In the genomic region with DNA sequence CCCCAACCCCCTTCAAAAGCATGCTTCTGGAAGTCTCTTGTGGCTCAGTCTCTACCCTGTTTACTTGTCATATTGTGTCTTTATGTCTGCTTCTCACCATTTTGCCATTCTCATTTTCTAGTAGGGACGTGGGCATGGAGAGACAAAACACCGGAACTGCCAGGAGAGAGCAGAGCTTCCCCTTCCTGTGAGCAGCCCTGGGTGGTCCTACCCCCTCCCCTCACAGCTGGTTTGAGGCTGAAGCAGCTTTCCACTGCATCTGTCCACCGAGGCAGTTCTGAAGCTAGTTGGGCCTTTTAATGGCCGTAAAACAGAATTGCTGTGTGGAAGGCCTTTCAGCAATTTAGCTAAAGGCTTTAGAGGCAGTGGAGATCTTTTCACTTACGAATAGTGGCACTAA, we compare ENCODE assay signal across 14 cellular contexts.
DNase-seq lines count a peak whose midpoint lies in the region; ATAC-seq and TF ChIP-seq lines count a peak whose summit lies in the region.
"Had no signal": no experiment of that assay in that cellular context is flagged by ENCODE, and none has a peak within 500 bp of the region (broad histone marks: within the 10 kb centered on the region; RNA-seq: fewer than 3 reads in every experiment).

No MANE protein-coding gene starts in this region.

- TF ChIP-seq POLR2A in uterus (IDR thresholded peaks at IDR 0.05) = no peak

- WGBS in mesenchymal stem cell = 59% methylated on average over 5 of the region's 5 CpGs

- H3K4me3 ChIP-seq in mesenchymal stem cell (ENCODE audit: insufficient read depth in 1 of 2, low read depth in 1 of 2, low read length in 2 of 2) = no peak overlapping the region
- no peak overlapping the region for H3K4me3 ChIP-seq in uterus
- no peak overlapping the region for H3K4me3 ChIP-seq in right atrium auricular region
- H3K4me3 ChIP-seq: heart left ventricle, left lung had no signal

- H3K36me3 Mint-ChIP-seq in natural killer cell (no peaks in the 10 kb centered on the region), WTC11 (no peaks in the 10 kb centered on the region)
- H3K36me3 Mint-ChIP-seq in natural killer cell treated with Interleukin-12 subunit alpha and Interleukin-12 subunit beta and Interleukin-15 and Interleukin-18, amount 100 ng/mL, for 72 hours = no peaks in the 10 kb centered on the region
- H3K36me3 Mint-ChIP-seq: stimulated activated effector memory CD8-positive, alpha-beta T cell treated with anti-CD3 and anti-CD28 coated beads, Interleukin-12 subunit alpha, Interleukin-12 subunit beta, amount 100 ng/mL, for 72 hours had no signal

- H4K8ac ChIP-seq in mesenchymal stem cell (ENCODE audit: low read length) = peak overlapping the region; percentile 86

- no peak overlapping the region for H2BK120ac ChIP-seq in mesenchymal stem cell (ENCODE audit: low read depth, low read length)

- no peak overlapping the region for H3K23ac ChIP-seq in mesenchymal stem cell (ENCODE audit: low read length in 2 of 2)

- H3K4ac ChIP-seq in mesenchymal stem cell (ENCODE audit: low read depth in 1 of 2, low read length in 2 of 2) = peak overlapping the region; percentile 22 to 86

- H3K27me3 Mint-ChIP-seq in natural killer cell (ENCODE audit: low read depth in 2 of 2) (no peaks in the 10 kb centered on the region), WTC11 (ENCODE audit: low read depth) (no peaks in the 10 kb centered on the region)
- H3K27me3 Mint-ChIP-seq in natural killer cell treated with Interleukin-12 subunit alpha and Interleukin-12 subunit beta and Interleukin-15 and Interleukin-18, amount 100 ng/mL, for 72 hours = no peaks in the 10 kb centered on the region

- H2AK5ac ChIP-seq in mesenchymal stem cell (ENCODE audit: low read length, severe bottlenecking) = peak overlapping the region; percentile 22

- H3K27me3 ChIP-seq in mesenchymal stem cell (ENCODE audit: control insufficient read depth in 1 of 2, insufficient read depth in 1 of 2, low read length in 2 of 2) (no peaks in the 10 kb centered on the region), uterus (no peaks in the 10 kb centered on the region), right atrium auricular region (no peaks in the 10 kb centered on the region)
- H3K27me3 ChIP-seq: heart left ventricle, left lung had no signal

- no peak overlapping the region for H2BK15ac ChIP-seq in mesenchymal stem cell (ENCODE audit: low read depth, poor library complexity, severe bottlenecking)

- peak overlapping the region; percentile 52 for H4K91ac ChIP-seq in mesenchymal stem cell (ENCODE audit: low read length)

- H2BK12ac ChIP-seq in mesenchymal stem cell (ENCODE audit: low read length in 2 of 2) = peak overlapping the region; percentile 56 to 69

- H3K79me1 ChIP-seq in mesenchymal stem cell (replicated peaks; ENCODE audit: low read length, poor library complexity, severe bottlenecking) = peaks cover 2% of the 10 kb centered on the region

- H3K27ac ChIP-seq in mesenchymal stem cell (ENCODE audit: low read length, poor library complexity, severe bottlenecking) (peak overlapping the region; percentile 54), uterus (peak overlapping the region; percentile 35 to 52), right atrium auricular region (no peak overlapping the region)
- H3K27ac ChIP-seq: left lung, WERI-Rb-1 had no signal

- no peak overlapping the region for H2BK5ac ChIP-seq in mesenchymal stem cell (ENCODE audit: low read depth, low read length, poor library complexity, severe bottlenecking)

- H3K18ac ChIP-seq in mesenchymal stem cell (ENCODE audit: low read depth in 1 of 2, low read length in 2 of 2) = peak overlapping the region; percentile 78 to 84

- ATAC-seq in natural killer cell (peak in 1 of 3 donors; percentile 24), WTC11 (peak; percentile 71), HG03280 (IDR thresholded peaks at IDR 0.05; ENCODE audit: unreplicated experiment) (no peak), GM21786 (IDR thresholded peaks at IDR 0.05; ENCODE audit: unreplicated experiment) (no peak)
- ATAC-seq in natural killer cell treated with Interleukin-12 subunit alpha and Interleukin-12 subunit beta and Interleukin-15 and Interleukin-18, amount 100 ng/mL, for 72 hours = no peak

- no peak overlapping the region for H3K4me2 ChIP-seq in mesenchymal stem cell (ENCODE audit: low read length, poor library complexity, severe bottlenecking)

- H3K4me3 Mint-ChIP-seq in natural killer cell = peak overlapping the region; percentile 58
- no peak overlapping the region for H3K4me3 Mint-ChIP-seq in natural killer cell treated with Interleukin-12 subunit alpha and Interleukin-12 subunit beta and Interleukin-15 and Interleukin-18, amount 100 ng/mL, for 72 hours
- no peak overlapping the region for H3K4me3 Mint-ChIP-seq in WTC11
- H3K4me3 Mint-ChIP-seq: stimulated activated effector memory CD8-positive, alpha-beta T cell treated with anti-CD3 and anti-CD28 coated beads, Interleukin-12 subunit alpha, Interleukin-12 subunit beta, amount 100 ng/mL, for 72 hours had no signal

- H3K4me1 Mint-ChIP-seq in natural killer cell (peaks cover 8 to 35% of the 10 kb centered on the region in 2 donors), WTC11 (peaks cover 23% of the 10 kb centered on the region)
- peaks cover 12 to 25% of the 10 kb centered on the region in 2 donors for H3K4me1 Mint-ChIP-seq in natural killer cell treated with Interleukin-12 subunit alpha and Interleukin-12 subunit beta and Interleukin-15 and Interleukin-18, amount 100 ng/mL, for 72 hours (ENCODE audit: low read depth in 2 of 2)

- TF ChIP-seq CTCF in natural killer cell (IDR thresholded peaks at IDR 0.05) (no peak), WTC11 (IDR thresholded peaks at IDR 0.05) (no peak), uterus (IDR thresholded peaks at IDR 0.05) (no peak), right atrium auricular region (IDR thresholded peaks at IDR 0.05) (no peak)

- POLR2A ChIA-PET in WTC11 (lab: Charles Lee) = interaction anchor here (0.9 kb wide), 1 partner anchor 76 kb away, joined by 3 read pairs; no protein-coding TSS in a partner anchor

- H3K4me1 ChIP-seq in mesenchymal stem cell (ENCODE audit: control insufficient read depth, insufficient read depth, low read depth, low read length) (peaks cover 9% of the 10 kb centered on the region), uterus (peaks cover 0 to 9% of the 10 kb centered on the region in 2 donors), right atrium auricular region (peaks cover 0 to 22% of the 10 kb centered on the region in 2 donors)

- H3K9ac ChIP-seq in mesenchymal stem cell (ENCODE audit: low read length) = no peak overlapping the region

- H3K27ac Mint-ChIP-seq in natural killer cell (peak overlapping the region; percentile 71 to 77), WTC11 (no peak overlapping the region)
- peak overlapping the region in 1 of 2 donors; percentile 87 for H3K27ac Mint-ChIP-seq in natural killer cell treated with Interleukin-12 subunit alpha and Interleukin-12 subunit beta and Interleukin-15 and Interleukin-18, amount 100 ng/mL, for 72 hours
- H3K27ac Mint-ChIP-seq: stimulated activated effector memory CD8-positive, alpha-beta T cell treated with anti-CD3 and anti-CD28 coated beads, Interleukin-12 subunit alpha, Interleukin-12 subunit beta, amount 100 ng/mL, for 72 hours had no signal

- H3K9me3 Mint-ChIP-seq in natural killer cell (no peaks in the 10 kb centered on the region), WTC11 (peaks cover 5% of the 10 kb centered on the region; the same call in 1 of the 2 replicates)
- no peaks in the 10 kb centered on the region for H3K9me3 Mint-ChIP-seq in natural killer cell treated with Interleukin-12 subunit alpha and Interleukin-12 subunit beta and Interleukin-15 and Interleukin-18, amount 100 ng/mL, for 72 hours
- H3K9me3 Mint-ChIP-seq: stimulated activated effector memory CD8-positive, alpha-beta T cell treated with anti-CD3 and anti-CD28 coated beads, Interleukin-12 subunit alpha, Interleukin-12 subunit beta, amount 100 ng/mL, for 72 hours had no signal

- H3K36me3 ChIP-seq in mesenchymal stem cell (ENCODE audit: control insufficient read depth in 1 of 2, insufficient read depth in 2 of 2, low read depth in 1 of 2, low read length in 2 of 2) = no peaks in the 10 kb centered on the region
- H3K36me3 ChIP-seq in uterus = no peaks in the 10 kb centered on the region
- no peaks in the 10 kb centered on the region for H3K36me3 ChIP-seq in right atrium auricular region
- H3K36me3 ChIP-seq: heart left ventricle, left lung, WERI-Rb-1 had no signal

- DNase-seq in natural killer cell = no peak
- no peak for DNase-seq in natural killer cell treated with Interleukin-12 subunit alpha and Interleukin-12 subunit beta and Interleukin-15 and Interleukin-18, amount 100 ng/mL, for 72 hours (ENCODE audit: low spot score)
- DNase-seq in WTC11 (ENCODE audit: low spot score) = peak; percentile 32
- peak; percentile 13 for DNase-seq in mesenchymal stem cell
- DNase-seq in uterus = no peak
- DNase-seq in right atrium auricular region (ENCODE audit: low spot score) = no peak
- DNase-seq: GF-D8, left lung, occipital lobe had no signal

- H3K14ac ChIP-seq in mesenchymal stem cell (ENCODE audit: low read length in 2 of 2) = no peak overlapping the region

- H3K9me3 ChIP-seq in mesenchymal stem cell (ENCODE audit: control insufficient read depth, low read length) = no peaks in the 10 kb centered on the region
- no peaks in the 10 kb centered on the region for H3K9me3 ChIP-seq in uterus
- H3K9me3 ChIP-seq in right atrium auricular region = no peaks in the 10 kb centered on the region
- H3K9me3 ChIP-seq: heart left ventricle, left lung had no signal

- intact Hi-C loops in natural killer cell (cut with micrococcal nuclease) = no loop called here
- intact Hi-C loops in uterus (cut with DNase I; ENCODE audit: low total_unique reads) = no loop called here

- no peak overlapping the region for H2AFZ ChIP-seq in mesenchymal stem cell (ENCODE audit: low read depth, low read length)

- CTCF ChIA-PET in WTC11 (lab: Charles Lee) = no interaction called here

TF ChIP-seq in WTC11, 78 proteins besides CTCF, POLR2A, EP300 and RAD21 (continues in another document):
- no peak for TF ChIP-seq CBFB (CRISPR knock-in tag; IDR thresholded peaks at IDR 0.05; ENCODE audit: low read depth)
- no peak for TF ChIP-seq SMAD3 (CRISPR knock-in tag; IDR thresholded peaks at IDR 0.05; ENCODE audit: borderline replicate concordance)

Comparison
In these comparisons a context has a peak if more than half of its experiments do, and no peak if none do; other contexts are left out.
1. DNase-seq: peak in WTC11 (single experiment) and mesenchymal stem cell (single experiment); none in natural killer cell (single experiment), natural killer cell treated with Interleukin-12 subunit alpha and Interleukin-12 subunit beta and Interleukin-15 and Interleukin-18, amount 100 ng/mL, for 72 hours (single experiment), uterus (0 of 2) and right atrium auricular region (single experiment).
2. H3K27ac ChIP-seq: peak in mesenchymal stem cell (single experiment) and uterus (2 of 2); none in right atrium auricular region (0 of 2).